In genomic region chrX:78532363-78532762, GRCh38 we compare ENCODE assay signal across 23 cellular contexts.
DNase-seq lines count a peak whose midpoint lies in the region; ATAC-seq and TF ChIP-seq lines count a peak whose summit lies in the region.
"Had no signal": no experiment of that assay in that cellular context is flagged by ENCODE, and none has a peak within 500 bp of the region (broad histone marks: within the 10 kb centered on the region; RNA-seq: fewer than 3 reads in every experiment).

No MANE protein-coding gene starts in this region.

- POLR2A ChIA-PET in activated CD4-positive, alpha-beta memory T cell treated with anti-CD3 and anti-CD28 coated beads, Interleukin-2, amount 10 ng/mL, durations not matched to agents 7 days and 5 days (lab: Charles Lee): no interaction called here

- intact Hi-C loops in left ventricle myocardium inferior (cut with micrococcal nuclease): no loop called here
- intact Hi-C loops in gastrocnemius medialis (cut with DNase I; ENCODE audit: low total_unique reads): no loop called here

- H3K79me2 ChIP-seq in OCI-LY3 (ENCODE audit: low read length): no peaks in the 10 kb centered on the region

- in situ Hi-C loops in gastrocnemius medialis (cut with MboI; ENCODE audit: low sequenced_read_pairs in 4 of 4): no loop called here

- no peaks in the 10 kb centered on the region for H3K27me3 Mint-ChIP-seq in activated CD4-positive, alpha-beta memory T cell treated with anti-CD3 and anti-CD28 coated beads, Interleukin-2, amount 10 ng/mL, durations not matched to agents 7 days and 5 days
- H3K27me3 Mint-ChIP-seq: CD4-positive, alpha-beta memory T cell had no signal

- DNase-seq in M059J (ENCODE audit: low read depth) (peak; percentile 2), fibroblast of mammary gland (ENCODE audit: low read depth) (peak; percentile 33), left ventricle myocardium inferior (no peak), tibial nerve (ENCODE audit: low spot score in 2 of 2) (no peak), gastrocnemius medialis (no peak)
- DNase-seq in activated CD4-positive, alpha-beta memory T cell treated with anti-CD3 and anti-CD28 coated beads, Interleukin-2, amount 10 ng/mL, durations not matched to agents 7 days and 5 days: no peak
- DNase-seq: C1 segment of cervical spinal cord; CD4-positive, alpha-beta memory T cell; COR-L47; DMS53; GOT3; HFFc6; NCI-H1105 treated with DMSO at 0.1 percent for 48 hours; NCI-H146; NCI-H1930; NCI-H2227 treated with DMSO at 0.1 percent for 48 hours; NCI-H526 treated with DMSO at 0.1 percent for 48 hours; PC-9; Right ventricle myocardium superior had no signal

- H3K27ac ChIP-seq in OCI-LY3 (ENCODE audit: low read length) (no peak overlapping the region), left ventricle myocardium inferior (replicated peaks) (no peak overlapping the region), tibial nerve (no peak overlapping the region), gastrocnemius medialis (no peak overlapping the region)
- H3K27ac ChIP-seq: PC-9, SJSA1 had no signal

- H3K9me3 ChIP-seq in OCI-LY3 (ENCODE audit: insufficient read depth, low read length) (no peaks in the 10 kb centered on the region), left ventricle myocardium inferior (replicated peaks) (no peaks in the 10 kb centered on the region), tibial nerve (no peaks in the 10 kb centered on the region), gastrocnemius medialis (no peaks in the 10 kb centered on the region)
- H3K9me3 ChIP-seq: HAP-1, SJSA1 had no signal

- ATAC-seq in gastrocnemius medialis: no peak
- ATAC-seq: HepG2 had no signal

- H3K4me1 ChIP-seq in OCI-LY3 (ENCODE audit: low read length) (peaks cover 5% of the 10 kb centered on the region), left ventricle myocardium inferior (no peaks in the 10 kb centered on the region), tibial nerve (no peaks in the 10 kb centered on the region), gastrocnemius medialis (no peaks in the 10 kb centered on the region)
- H3K4me1 ChIP-seq: HAP-1, SJSA1 had no signal

- CTCF ChIA-PET in activated CD4-positive, alpha-beta memory T cell treated with anti-CD3 and anti-CD28 coated beads, Interleukin-2, amount 10 ng/mL, durations not matched to agents 7 days and 5 days (lab: Charles Lee): no interaction called here

- TF ChIP-seq POLR2A in tibial nerve (IDR thresholded peaks at IDR 0.05) (no peak), gastrocnemius medialis (IDR thresholded peaks at IDR 0.05) (no peak)

- peaks cover 2% of the 10 kb centered on the region for H3K36me3 Mint-ChIP-seq in activated CD4-positive, alpha-beta memory T cell treated with anti-CD3 and anti-CD28 coated beads, Interleukin-2, amount 10 ng/mL, durations not matched to agents 7 days and 5 days (ENCODE audit: low read depth)
- H3K36me3 Mint-ChIP-seq: CD4-positive, alpha-beta memory T cell had no signal

- 0 out of 2 replicates have a peak overlapping the region, but pooled peaks have one; percentile 21 for H2AFZ ChIP-seq in OCI-LY3 (ENCODE audit: low read depth, low read length)
- H2AFZ ChIP-seq: PC-9 had no signal

- no peaks in the 10 kb centered on the region for H3K36me3 ChIP-seq in OCI-LY3 (replicated peaks; ENCODE audit: low read depth, low read length)
- no peaks in the 10 kb centered on the region for H3K36me3 ChIP-seq in left ventricle myocardium inferior
- H3K36me3 ChIP-seq in tibial nerve: no peaks in the 10 kb centered on the region
- no peaks in the 10 kb centered on the region for H3K36me3 ChIP-seq in gastrocnemius medialis
- H3K36me3 ChIP-seq: HAP-1, SJSA1 had no signal

- no peak overlapping the region for H3K27ac Mint-ChIP-seq in activated CD4-positive, alpha-beta memory T cell treated with anti-CD3 and anti-CD28 coated beads, Interleukin-2, amount 10 ng/mL, durations not matched to agents 7 days and 5 days
- H3K27ac Mint-ChIP-seq: HFFc6 had no signal

- peaks cover 7% of the 10 kb centered on the region for H3K4me1 Mint-ChIP-seq in activated CD4-positive, alpha-beta memory T cell treated with anti-CD3 and anti-CD28 coated beads, Interleukin-2, amount 10 ng/mL, durations not matched to agents 7 days and 5 days

- H3K4me3 ChIP-seq in OCI-LY3 (ENCODE audit: low read length) (no peak overlapping the region), fibroblast of mammary gland (ENCODE audit: control insufficient read depth, low read depth, low read length) (no peak overlapping the region), left ventricle myocardium inferior (no peak overlapping the region), tibial nerve (no peak overlapping the region), gastrocnemius medialis (no peak overlapping the region)
- H3K4me3 ChIP-seq: HAP-1, PC-9, SJSA1 had no signal

- no peaks in the 10 kb centered on the region for H4K20me1 ChIP-seq in OCI-LY3 (ENCODE audit: insufficient read depth, low read length)

- no peak for TF ChIP-seq CTCF in OCI-LY3 (IDR thresholded peaks at IDR 0.05; ENCODE audit: low read depth, low read length)
- TF ChIP-seq CTCF in fibroblast of mammary gland (conservative IDR thresholded peaks at IDR 0.05; ENCODE audit: control insufficient read depth, insufficient read depth, low read depth, low read length): no peak
- no peak for TF ChIP-seq CTCF in left ventricle myocardium inferior (IDR thresholded peaks at IDR 0.05; ENCODE audit: borderline replicate concordance)
- no peak for TF ChIP-seq CTCF in tibial nerve (IDR thresholded peaks at IDR 0.05)
- TF ChIP-seq CTCF in gastrocnemius medialis (IDR thresholded peaks at IDR 0.05 in 4 of 5, conservative IDR thresholded peaks at IDR 0.05 in 1 of 5): no peak

- H3K4me3 Mint-ChIP-seq in activated CD4-positive, alpha-beta memory T cell treated with anti-CD3 and anti-CD28 coated beads, Interleukin-2, amount 10 ng/mL, durations not matched to agents 7 days and 5 days: no peak overlapping the region
- H3K4me3 Mint-ChIP-seq: CD4-positive, alpha-beta memory T cell; HFFc6 had no signal

- H3K4me2 ChIP-seq in OCI-LY3 (ENCODE audit: low read length): no peak overlapping the region
- H3K4me2 ChIP-seq: PC-9 had no signal

- H3K9ac ChIP-seq in OCI-LY3 (ENCODE audit: low read length): no peak overlapping the region

- no peaks in the 10 kb centered on the region for H3K27me3 ChIP-seq in OCI-LY3 (ENCODE audit: low read depth, low read length)
- H3K27me3 ChIP-seq in left ventricle myocardium inferior (ENCODE audit: low read depth): no peaks in the 10 kb centered on the region
- no peaks in the 10 kb centered on the region for H3K27me3 ChIP-seq in tibial nerve
- no peaks in the 10 kb centered on the region for H3K27me3 ChIP-seq in gastrocnemius medialis
- H3K27me3 ChIP-seq: SJSA1 had no signal

- H3K9me3 Mint-ChIP-seq in activated CD4-positive, alpha-beta memory T cell treated with anti-CD3 and anti-CD28 coated beads, Interleukin-2, amount 10 ng/mL, durations not matched to agents 7 days and 5 days: peaks cover 2% of the 10 kb centered on the region
- H3K9me3 Mint-ChIP-seq: CD4-positive, alpha-beta memory T cell; HFFc6 had no signal

- no peak for TF ChIP-seq EP300 in tibial nerve (IDR thresholded peaks at IDR 0.05)

Comparison
In these comparisons a context has a peak if more than half of its experiments do, and no peak if none do; other contexts are left out.
1. DNase-seq: peak in M059J (single experiment) and fibroblast of mammary gland (single experiment); none in left ventricle myocardium inferior (single experiment), tibial nerve (0 of 2), activated CD4-positive, alpha-beta memory T cell treated with anti-CD3 and anti-CD28 coated beads, Interleukin-2, amount 10 ng/mL, durations not matched to agents 7 days and 5 days (single experiment) and gastrocnemius medialis (0 of 2).